In the genomic region with DNA sequence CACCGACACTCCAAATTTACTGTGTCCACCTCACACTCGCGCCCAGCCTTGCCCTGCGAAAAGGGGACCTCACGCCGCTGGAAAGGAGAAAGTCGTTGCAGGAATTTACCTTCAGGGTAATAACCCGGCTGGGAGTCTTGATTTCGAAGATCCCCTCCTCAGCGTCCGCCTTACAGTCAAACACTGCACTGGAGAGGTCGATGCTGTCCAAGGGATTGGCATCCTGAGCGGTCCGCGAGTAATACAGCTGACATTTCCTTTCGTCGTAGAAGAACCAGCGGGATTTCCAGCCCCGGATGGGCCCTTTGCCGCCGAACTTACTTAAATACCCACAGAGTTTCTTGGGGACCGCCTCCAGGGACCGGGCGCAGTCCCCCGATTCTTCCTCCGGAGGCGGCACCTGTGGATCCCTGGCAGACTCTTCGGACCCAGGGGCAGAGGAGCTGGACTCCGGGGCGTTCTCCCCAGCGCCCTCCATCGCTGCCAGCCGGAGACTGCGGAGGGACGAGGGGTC, we compare ENCODE assay signal across 8 cellular contexts. TPM values are rescaled to one million over a fixed set of nuclear protein-coding genes. Genes with fewer than 3 reads are reported as not detected.
DNase-seq lines count a peak whose midpoint lies in the region; ATAC-seq and TF ChIP-seq lines count a peak whose summit lies in the region.

No MANE protein-coding gene starts in this region.

- peaks cover 4% of the 10 kb centered on the region for H3K36me3 Mint-ChIP-seq in activated CD4-positive, alpha-beta T cell treated with anti-CD3 and anti-CD28 coated beads, Interleukin-2, amount 10 ng/mL, durations not matched to agents 7 days and 5 days (ENCODE audit: low read depth)
- H3K36me3 Mint-ChIP-seq in HFFc6 (ENCODE audit: low read depth): peaks cover 44% of the 10 kb centered on the region

- DNase-seq in activated CD4-positive, alpha-beta T cell treated with anti-CD3 and anti-CD28 coated beads, Interleukin-2, amount 10 ng/mL, durations not matched to agents 7 days and 5 days: no peak
- DNase-seq in activated CD4-positive, alpha-beta T cell treated with anti-CD3 and anti-CD28 coated beads, Interleukin-2, amount 50 U/mL, for 48 hours: no peak
- DNase-seq in HFFc6: peak; percentile 50
- no peak for DNase-seq in OCI-LY7 (ENCODE audit: low spot score)
- peak; percentile 4 for DNase-seq in effector CD4-positive, alpha-beta T cell
- peak in 1 of 2 donors; percentile 73 for DNase-seq in aorta
- DNase-seq in NCI-H146 (lab: John Stamatoyannopoulos, UW): no peak

- H3K27ac ChIP-seq in OCI-LY7 (ENCODE audit: low read depth, low read length, poor library complexity, severe bottlenecking) (no peak overlapping the region), aorta (ENCODE audit: low read depth in 1 of 2, low read length in 2 of 2) (peak overlapping the region in 1 of 2 donors; percentile 10)

- no peaks in the 10 kb centered on the region for H3K9me2 ChIP-seq in OCI-LY7 (ENCODE audit: insufficient read depth, low read length)

- peak overlapping the region; percentile 95 for H3K4me2 ChIP-seq in OCI-LY7 (ENCODE audit: low read length)

- no peaks in the 10 kb centered on the region for H4K20me1 ChIP-seq in OCI-LY7 (ENCODE audit: insufficient read depth, low read length)

- ATAC-seq in aorta (ENCODE audit: low FRiP score): peak; percentile 51

- no peaks in the 10 kb centered on the region for H3K79me2 ChIP-seq in OCI-LY7 (ENCODE audit: insufficient read depth, low read depth, low read length)

- H3K27me3 Mint-ChIP-seq in activated CD4-positive, alpha-beta T cell treated with anti-CD3 and anti-CD28 coated beads, Interleukin-2, amount 10 ng/mL, durations not matched to agents 7 days and 5 days: no peaks in the 10 kb centered on the region
- H3K27me3 Mint-ChIP-seq in HFFc6 (ENCODE audit: insufficient read depth): peaks cover 1% of the 10 kb centered on the region; the same call in 1 of the 2 replicates

- no peaks in the 10 kb centered on the region for H3K9me3 Mint-ChIP-seq in activated CD4-positive, alpha-beta T cell treated with anti-CD3 and anti-CD28 coated beads, Interleukin-2, amount 10 ng/mL, durations not matched to agents 7 days and 5 days
- H3K9me3 Mint-ChIP-seq in HFFc6: no peaks in the 10 kb centered on the region

- H3K4me1 ChIP-seq in OCI-LY7 (ENCODE audit: insufficient read depth, low read length, poor library complexity, severe bottlenecking) (peaks cover 17% of the 10 kb centered on the region), mononuclear cell (ENCODE audit: insufficient read depth, low read length) (peaks cover 63% of the 10 kb centered on the region), aorta (ENCODE audit: control insufficient read depth in 1 of 2, insufficient read depth in 2 of 2, low read length in 2 of 2) (no peaks in the 10 kb centered on the region)

- intact Hi-C loops in OCI-LY7 (cut with micrococcal nuclease; ENCODE audit: unreplicated experiment) (loop anchor here (1.0 to 5.0 kb wide), 3 partner anchors 180 to 622 kb away; a partner anchor contains a TSS), aorta (cut with DNase I) (loop anchor here (5.0 to 10.0 kb wide), 4 partner anchors 178 to 1570 kb away; a partner anchor contains a TSS)

- peak overlapping the region; percentile 98 for H3K27ac Mint-ChIP-seq in activated CD4-positive, alpha-beta T cell treated with anti-CD3 and anti-CD28 coated beads, Interleukin-2, amount 10 ng/mL, durations not matched to agents 7 days and 5 days
- H3K27ac Mint-ChIP-seq in HFFc6: peak overlapping the region; percentile 99

- WGBS in aorta, 2 donors: 1% methylated on average over 35 of the region's 35 CpGs

- H3K27me3 ChIP-seq in mononuclear cell (ENCODE audit: insufficient read depth, low read length) (no peaks in the 10 kb centered on the region), aorta (ENCODE audit: control insufficient read depth in 1 of 2, insufficient read depth in 2 of 2, low read length in 1 of 2) (no peaks in the 10 kb centered on the region)

- BruUV-seq in OCI-LY7 (replicated peaks; lab: Mats Ljungman, UMichigan): TSS peak; percentile 76

- peaks cover 35% of the 10 kb centered on the region for H3K4me1 Mint-ChIP-seq in activated CD4-positive, alpha-beta T cell treated with anti-CD3 and anti-CD28 coated beads, Interleukin-2, amount 10 ng/mL, durations not matched to agents 7 days and 5 days
- H3K4me1 Mint-ChIP-seq in HFFc6 (ENCODE audit: low read depth): peaks cover 58% of the 10 kb centered on the region

- peak overlapping the region; percentile 90 for H3K4me3 Mint-ChIP-seq in activated CD4-positive, alpha-beta T cell treated with anti-CD3 and anti-CD28 coated beads, Interleukin-2, amount 10 ng/mL, durations not matched to agents 7 days and 5 days
- peak overlapping the region; percentile 90 for H3K4me3 Mint-ChIP-seq in HFFc6

- H3K4me3 ChIP-seq in OCI-LY7 (ENCODE audit: low read depth, low read length, poor library complexity, severe bottlenecking) (peak overlapping the region; percentile 75), mononuclear cell (ENCODE audit: low read length) (peak overlapping the region; percentile 94), aorta (ENCODE audit: low read length in 2 of 2) (peak overlapping the region; percentile 77 to 92)

- TF ChIP-seq CTCF in HFFc6 (IDR thresholded peaks at IDR 0.05): no peak
- TF ChIP-seq CTCF in OCI-LY7 (conservative IDR thresholded peaks at IDR 0.05; ENCODE audit: low read length): no peak

- CTCF ChIA-PET in activated CD4-positive, alpha-beta T cell treated with anti-CD3 and anti-CD28 coated beads, Interleukin-2, amount 10 ng/mL, durations not matched to agents 7 days and 5 days (lab: Charles Lee): interaction anchor here (0.7 to 4.1 kb wide), 13 partner anchors 14 to 783 kb away, joined by 3 to 18 read pairs (median 5); a partner anchor contains a TSS
- CTCF ChIA-PET in OCI-LY7 (lab: Charles Lee; ENCODE audit: unreplicated experiment): interaction anchor here (0.6 to 1.1 kb wide), 4 partner anchors 22 to 509 kb away, joined by 3 to 5 read pairs (median 3); a partner anchor contains a TSS

- POLR2A ChIA-PET in activated CD4-positive, alpha-beta T cell treated with anti-CD3 and anti-CD28 coated beads, Interleukin-2, amount 10 ng/mL, durations not matched to agents 7 days and 5 days (lab: Charles Lee): interaction anchor here (0.5 to 0.9 kb wide), 4 partner anchors 20 to 186 kb away, joined by 3 to 5 read pairs (median 4); no protein-coding TSS in a partner anchor
- POLR2A ChIA-PET in OCI-LY7 (lab: Charles Lee): interaction anchor here (0.6 to 2.5 kb wide), 11 partner anchors 10 to 203 kb away, joined by 3 to 10 read pairs (median 3); a partner anchor contains a TSS

- H3K36me3 ChIP-seq in OCI-LY7 (ENCODE audit: insufficient read depth, low read length) (no peaks in the 10 kb centered on the region), aorta (ENCODE audit: control insufficient read depth in 1 of 2, insufficient read depth in 2 of 2, low read length in 1 of 2) (no peaks in the 10 kb centered on the region)

- peak overlapping the region; percentile 78 for H2AFZ ChIP-seq in OCI-LY7 (ENCODE audit: low read length)

- H3K9me3 ChIP-seq in OCI-LY7 (ENCODE audit: low read length) (no peaks in the 10 kb centered on the region), mononuclear cell (ENCODE audit: low read depth, low read length) (no peaks in the 10 kb centered on the region), aorta (ENCODE audit: control insufficient read depth, low read length) (no peaks in the 10 kb centered on the region)

RNA-seq across cellular contexts. Expression of a gene that starts 0.3 kb away (rescaled TPM):
- total RNA-seq in activated CD4-positive, alpha-beta T cell treated with anti-CD3 and anti-CD28 coated beads, Interleukin-2, amount 10 ng/mL, durations not matched to agents 7 days and 5 days: 1 to 10 TPM; 8.3 to 8.7 TPM
- total RNA-seq in HFFc6 (2021; fragmentation: NEBNext Ultra II Directional; extraction: Animal tissue kit (Norgen Biotek cat#: 25700)): 10 to 100 TPM; 31.9 to 39.4 (median 36.5) TPM
- total RNA-seq in OCI-LY7 (2014; rRNA removed; shearing (Covaris generic)): 2.5 and 5.5 TPM in 2 replicates
- total RNA-seq in OCI-LY7 (2022): 3.1 and 3.2 TPM in 2 replicates
- 8.0 TPM for total RNA-seq in mononuclear cell
- total RNA-seq in aorta: 10 to 100 TPM in 1 of 2 donors, 1 to 10 TPM in 1; 9.7 to 12.4 TPM
- 1 to 10 TPM; 6.0 to 7.0 TPM for polyA plus RNA-seq in aorta

Comparison
In these comparisons a context has a peak if more than half of its experiments do, and no peak if none do; other contexts are left out.
1. DNase-seq: peak in HFFc6 (single experiment) and effector CD4-positive, alpha-beta T cell (single experiment); none in activated CD4-positive, alpha-beta T cell treated with anti-CD3 and anti-CD28 coated beads, Interleukin-2, amount 10 ng/mL, durations not matched to agents 7 days and 5 days (single experiment), activated CD4-positive, alpha-beta T cell treated with anti-CD3 and anti-CD28 coated beads, Interleukin-2, amount 50 U/mL, for 48 hours (0 of 2), OCI-LY7 (single experiment) and NCI-H146 (single experiment).
2. Peak in every context shown above with its lines, with median percentiles within 50 percentile points of each other: H3K4me3 ChIP-seq.